ENCODE assay signal across 8 cellular contexts in genomic region chr13:111531505-111531904, GRCh38.
DNase-seq lines count a peak whose midpoint lies in the region; ATAC-seq and TF ChIP-seq lines count a peak whose summit lies in the region.

No MANE protein-coding gene starts in this region.

- peak; percentile 25 for DNase-seq in A172 (ENCODE audit: low spot score)
- DNase-seq in HT1080 (ENCODE audit: low read depth) = peak; percentile 10
- peak; percentile 85 for DNase-seq in NCI-H748 (lab: John Stamatoyannopoulos, UW; ENCODE audit: unreplicated experiment)
- no peak for DNase-seq in left cardiac atrium
- DNase-seq in foreskin fibroblast = no peak

- no peak overlapping the region for H3K4me3 ChIP-seq in foreskin fibroblast (ENCODE audit: low read depth in 1 of 2, low read length in 2 of 2)

- peak; percentile 33 to 53 for ATAC-seq in left cardiac atrium
- no peak for ATAC-seq in HG03571 (IDR thresholded peaks at IDR 0.05; ENCODE audit: unreplicated experiment)
- no peak for ATAC-seq in GM21576 (IDR thresholded peaks at IDR 0.05; ENCODE audit: unreplicated experiment)
- no peak for ATAC-seq in HG03097 (IDR thresholded peaks at IDR 0.05; ENCODE audit: low FRiP score, unreplicated experiment)

- intact Hi-C loops in left cardiac atrium (cut with DNase I) = loop anchor here in 1 of 2 donors (5.0 kb wide), 1 partner anchor 911 kb away; no protein-coding TSS in a partner anchor

- TF ChIP-seq CTCF in foreskin fibroblast (IDR thresholded peaks at IDR 0.05; ENCODE audit: low read depth, low read length) = no peak

Comparison
In these comparisons a context has a peak if more than half of its experiments do, and no peak if none do; other contexts are left out.
1. DNase-seq: peak in A172 (single experiment), HT1080 (single experiment) and NCI-H748 (single experiment); none in left cardiac atrium (single experiment) and foreskin fibroblast (0 of 2).
2. ATAC-seq: peak in left cardiac atrium (2 of 2); none in HG03571 (single experiment), GM21576 (single experiment) and HG03097 (single experiment).